In genomic region chr14:91253795-91254323, GRCh38 we compare ENCODE assay signal across 8 cellular contexts. TPM values are rescaled to one million over a fixed set of nuclear protein-coding genes. Genes with fewer than 3 reads are reported as not detected.
DNase-seq lines count a peak whose midpoint lies in the region; ATAC-seq and TF ChIP-seq lines count a peak whose summit lies in the region.

No MANE protein-coding gene starts in this region.

- no peaks in the 10 kb centered on the region for H3K9me3 ChIP-seq in BLaER1
- H3K9me3 ChIP-seq in effector memory CD4-positive, alpha-beta T cell (ENCODE audit: control insufficient read depth, low read length): no peaks in the 10 kb centered on the region

- no peaks in the 10 kb centered on the region for H3K36me3 ChIP-seq in BLaER1
- no peaks in the 10 kb centered on the region for H3K36me3 ChIP-seq in effector memory CD4-positive, alpha-beta T cell (ENCODE audit: control insufficient read depth, insufficient read depth, low read length)

- peaks cover 71% of the 10 kb centered on the region for H3K4me1 ChIP-seq in BLaER1
- peaks cover 67% of the 10 kb centered on the region for H3K4me1 ChIP-seq in effector memory CD4-positive, alpha-beta T cell (ENCODE audit: control insufficient read depth, insufficient read depth, low read length, poor library complexity, severe bottlenecking)

- peak; percentile 12 to 45 for ATAC-seq in natural killer cell treated with Interleukin-12 subunit alpha and Interleukin-12 subunit beta and Interleukin-15 and Interleukin-18, amount 100 ng/mL, for 72 hours

- H3K27me3 ChIP-seq in BLaER1: peaks cover 20% of the 10 kb centered on the region; the same call in 1 of the 2 replicates
- H3K27me3 ChIP-seq in effector memory CD4-positive, alpha-beta T cell (replicated peaks; ENCODE audit: control insufficient read depth, insufficient read depth, low read length, poor library complexity, severe bottlenecking): no peaks in the 10 kb centered on the region

- H3K4me1 Mint-ChIP-seq in natural killer cell treated with Interleukin-12 subunit alpha and Interleukin-12 subunit beta and Interleukin-15 and Interleukin-18, amount 100 ng/mL, for 72 hours (ENCODE audit: low read depth in 2 of 2): peaks cover 63 to 72% of the 10 kb centered on the region in 2 donors

- peak overlapping the region; percentile 66 for H3K27ac ChIP-seq in BLaER1
- peak overlapping the region; percentile 78 for H3K27ac ChIP-seq in effector memory CD4-positive, alpha-beta T cell (ENCODE audit: insufficient read depth, low read length, poor library complexity, severe bottlenecking)

- no peak for TF ChIP-seq CTCF in NB4 (IDR thresholded peaks at IDR 0.05; ENCODE audit: low read depth, low read length)

- H3K4me3 Mint-ChIP-seq in natural killer cell treated with Interleukin-12 subunit alpha and Interleukin-12 subunit beta and Interleukin-15 and Interleukin-18, amount 100 ng/mL, for 72 hours: peak overlapping the region; percentile 76

- no peaks in the 10 kb centered on the region for H3K27me3 Mint-ChIP-seq in natural killer cell treated with Interleukin-12 subunit alpha and Interleukin-12 subunit beta and Interleukin-15 and Interleukin-18, amount 100 ng/mL, for 72 hours

- no peaks in the 10 kb centered on the region for H3K9me3 Mint-ChIP-seq in natural killer cell treated with Interleukin-12 subunit alpha and Interleukin-12 subunit beta and Interleukin-15 and Interleukin-18, amount 100 ng/mL, for 72 hours

- DNase-seq in NB4 (ENCODE audit: low read depth): peak; percentile 49
- DNase-seq in effector memory CD4-positive, alpha-beta T cell: no peak
- no peak for DNase-seq in natural killer cell treated with Interleukin-12 subunit alpha and Interleukin-12 subunit beta and Interleukin-15 and Interleukin-18, amount 100 ng/mL, for 72 hours (ENCODE audit: low spot score)
- no peak for DNase-seq in inferior parietal cortex (ENCODE audit: extremely low spot score)
- DNase-seq in dermis blood vessel endothelial cell: no peak
- no peak for DNase-seq in SHP77 (lab: John Stamatoyannopoulos, UW)
- DNase-seq in HuH-7 (ENCODE audit: low spot score): no peak

- peak overlapping the region; percentile 69 to 71 for H3K27ac Mint-ChIP-seq in natural killer cell treated with Interleukin-12 subunit alpha and Interleukin-12 subunit beta and Interleukin-15 and Interleukin-18, amount 100 ng/mL, for 72 hours

- H4K20me1 ChIP-seq in BLaER1: no peaks in the 10 kb centered on the region

- H3K36me3 Mint-ChIP-seq in natural killer cell treated with Interleukin-12 subunit alpha and Interleukin-12 subunit beta and Interleukin-15 and Interleukin-18, amount 100 ng/mL, for 72 hours: no peaks in the 10 kb centered on the region

- H3K4me3 ChIP-seq in BLaER1: peak overlapping the region; percentile 75
- peak overlapping the region; percentile 18 for H3K4me3 ChIP-seq in NB4 (ENCODE audit: low read depth, low read length)
- H3K4me3 ChIP-seq in effector memory CD4-positive, alpha-beta T cell (ENCODE audit: insufficient read depth, low read depth, low read length, poor library complexity, severe bottlenecking): peak overlapping the region; percentile 58

- H3K9ac ChIP-seq in BLaER1: peak overlapping the region; percentile 68

- TF ChIP-seq POLR2A in NB4 (IDR thresholded peaks at IDR 0.05; ENCODE audit: extremely low read depth, insufficient read length): no peak

- peak overlapping the region; percentile 97 for H3K4me2 ChIP-seq in BLaER1

RNA-seq across cellular contexts. Expression of gene GPR68, which starts 9.4 kb away (rescaled TPM):
- 10 to 100 TPM; 17.4 to 30.2 TPM for total RNA-seq in natural killer cell treated with Interleukin-12 subunit alpha and Interleukin-12 subunit beta and Interleukin-15 and Interleukin-18, amount 100 ng/mL, for 72 hours
- total RNA-seq in dermis blood vessel endothelial cell: 0.74 and 1.2 TPM in 2 replicates

Comparison
In these comparisons a context has a peak if more than half of its experiments do, and no peak if none do; other contexts are left out.
1. H3K4me3 ChIP-seq: peak in every context shown above with its lines; median percentile 75 in BLaER1; 58 in effector memory CD4-positive, alpha-beta T cell; 18 in NB4.